7 cellular contexts compared by ENCODE assay signal in genomic region chr7:101511965-101512364, GRCh38.
"Had no signal": no experiment of that assay in that cellular context is flagged by ENCODE, and none has a peak within 500 bp of the region (broad histone marks: within the 10 kb centered on the region; RNA-seq: fewer than 3 reads in every experiment).

No MANE protein-coding gene starts in this region.

- H3K9ac ChIP-seq: KMS-11 had no signal

- H3K4me2 ChIP-seq: KMS-11 had no signal

- DNase-seq: IMR-90, KBM-7, KG1 had no signal

- H3K27ac ChIP-seq: HL-60, KMS-11 had no signal

- ATAC-seq: HepG2 had no signal

- FAIRE-seq: HepG2, HTR-8/SVneo had no signal
